Comparison of ENCODE assay signal across 8 cellular contexts in genomic region chr5:72517961-72518690, GRCh38. TPM values are rescaled to one million over a fixed set of nuclear protein-coding genes. Genes with fewer than 3 reads are reported as not detected.
DNase-seq lines count a peak whose midpoint lies in the region; ATAC-seq and TF ChIP-seq lines count a peak whose summit lies in the region.
"Had no signal": no experiment of that assay in that cellular context is flagged by ENCODE, and none has a peak within 500 bp of the region (broad histone marks: within the 10 kb centered on the region; RNA-seq: fewer than 3 reads in every experiment).

No MANE protein-coding gene starts in this region.

- H3K36me3 ChIP-seq in esophagus (ENCODE audit: control insufficient read depth in 2 of 2, insufficient read depth in 2 of 2, low read length in 1 of 2) (no peaks in the 10 kb centered on the region), A673 (ENCODE audit: insufficient read depth, low read length, poor library complexity, severe bottlenecking) (no peaks in the 10 kb centered on the region), breast epithelium (no peaks in the 10 kb centered on the region)

- peak overlapping the region in 5 of 8 donors; percentile 40 to 76 (median 64) for H3K4me3 Mint-ChIP-seq in naive B cell
- no peak overlapping the region for H3K4me3 Mint-ChIP-seq in effector memory CD8-positive, alpha-beta T cell

- H3K4me3 ChIP-seq in esophagus (ENCODE audit: low read depth in 1 of 2, low read length in 2 of 2) = no peak overlapping the region
- no peak overlapping the region for H3K4me3 ChIP-seq in A673 (ENCODE audit: low read depth, low read length, poor library complexity, severe bottlenecking)
- no peak overlapping the region for H3K4me3 ChIP-seq in breast epithelium

- H3K27me3 ChIP-seq in esophagus (ENCODE audit: control insufficient read depth in 1 of 2, insufficient read depth in 2 of 2, low read length in 2 of 2) (no peaks in the 10 kb centered on the region), A673 (replicated peaks; ENCODE audit: insufficient read depth, low read depth, low read length, poor library complexity) (no peaks in the 10 kb centered on the region), breast epithelium (no peaks in the 10 kb centered on the region)

- POLR2A ChIA-PET in A673 (lab: Charles Lee; ENCODE audit: low non-redundant PET) = no interaction called here

- TF ChIP-seq CTCF in A673 (conservative IDR thresholded peaks at IDR 0.05; ENCODE audit: low read depth, low read length) (no peak), breast epithelium (IDR thresholded peaks at IDR 0.05) (no peak)

- H3K27ac ChIP-seq in esophagus (ENCODE audit: low read depth in 2 of 2, low read length in 1 of 2) (peak overlapping the region; percentile 35 to 76), A673 (ENCODE audit: low read depth, low read length, poor library complexity, severe bottlenecking) (no peak overlapping the region), breast epithelium (peak overlapping the region in 1 of 2 donors; percentile 16)

- H3K9me3 ChIP-seq in esophagus (ENCODE audit: control insufficient read depth in 2 of 2, insufficient read depth in 1 of 2, low read depth in 1 of 2, low read length in 1 of 2) (no peaks in the 10 kb centered on the region), A673 (ENCODE audit: low read depth, low read length, poor library complexity, severe bottlenecking) (no peaks in the 10 kb centered on the region), breast epithelium (no peaks in the 10 kb centered on the region)

- no peak for TF ChIP-seq POLR2A in breast epithelium (IDR thresholded peaks at IDR 0.05)

- peak; percentile 89 for DNase-seq in NOMO-1 treated with DMSO at 0.1 percent for 48 hours (lab: John Stamatoyannopoulos, UW; ENCODE audit: unreplicated experiment)
- peak; percentile 26 for DNase-seq in naive B cell
- DNase-seq in A673 (ENCODE audit: low spot score) = no peak
- DNase-seq in breast epithelium (ENCODE audit: low spot score in 2 of 2) = no peak
- DNase-seq in effector memory CD8-positive, alpha-beta T cell = no peak
- no peak for DNase-seq in NCI-H2107 treated with DMSO at 0.1 percent for 48 hours (lab: John Stamatoyannopoulos, UW; ENCODE audit: unreplicated experiment)
- DNase-seq: NCI-H510A treated with DMSO at 0.1 percent for 48 hours had no signal

- BruUV-seq in A673 (replicated peaks; lab: Mats Ljungman, UMichigan) = no TSS peak

- H3K4me1 Mint-ChIP-seq in naive B cell = peaks cover 9 to 11% (median 10%) of the 10 kb centered on the region in 3 donors
- peaks cover 0 to 2% of the 10 kb centered on the region in 2 donors for H3K4me1 Mint-ChIP-seq in effector memory CD8-positive, alpha-beta T cell (ENCODE audit: low read depth in 2 of 2)

- ATAC-seq in naive B cell (ENCODE audit: low read depth in 2 of 2) = peak; percentile 75 to 89
- no peak for ATAC-seq in effector memory CD8-positive, alpha-beta T cell (replicated peaks)

- peaks cover 3 to 19% (median 9%) of the 10 kb centered on the region in 7 donors for H3K9me3 Mint-ChIP-seq in naive B cell
- peaks cover 2 to 8% of the 10 kb centered on the region in 2 donors for H3K9me3 Mint-ChIP-seq in effector memory CD8-positive, alpha-beta T cell

- CTCF ChIA-PET in A673 (lab: Charles Lee) = no interaction called here

- intact Hi-C loops in A673 (cut with micrococcal nuclease; ENCODE audit: unreplicated experiment) (no loop called here), breast epithelium (cut with DNase I; ENCODE audit: low total_unique reads) (no loop called here)

- peak overlapping the region in 4 of 6 donors; percentile 3 to 93 (median 78) for H3K27ac Mint-ChIP-seq in naive B cell
- H3K27ac Mint-ChIP-seq in effector memory CD8-positive, alpha-beta T cell = no peak overlapping the region

- H3K4me1 ChIP-seq in esophagus (ENCODE audit: control insufficient read depth in 2 of 2, insufficient read depth in 2 of 2, low read length in 1 of 2) (peaks cover 0 to 3% of the 10 kb centered on the region in 2 donors), A673 (ENCODE audit: insufficient read depth, low read length, poor library complexity, severe bottlenecking) (no peaks in the 10 kb centered on the region), breast epithelium (no peaks in the 10 kb centered on the region)

- H3K36me3 Mint-ChIP-seq in naive B cell = peaks cover 4 to 17% of the 10 kb centered on the region in 2 donors
- H3K36me3 Mint-ChIP-seq in effector memory CD8-positive, alpha-beta T cell (ENCODE audit: insufficient read depth) = no peaks in the 10 kb centered on the region

- H3K27me3 Mint-ChIP-seq in naive B cell = peaks cover 0 to 5% (median 1%) of the 10 kb centered on the region in 3 donors
- peaks cover 17 to 46% of the 10 kb centered on the region in 2 donors for H3K27me3 Mint-ChIP-seq in effector memory CD8-positive, alpha-beta T cell

- 21 to 37% methylated on average over 13 of the region's 13 CpGs for WGBS in esophagus, 2 donors

RNA-seq across cellular contexts. Expression of gene ZNF366, which starts 10.9 kb away (rescaled TPM):
- polyA plus RNA-seq in esophagus = under 1 TPM; 0.21 to 0.26 TPM
- not detected for polyA plus RNA-seq in naive B cell (ENCODE audit: low read depth in 6 of 6)
- not detected in 2 replicates for total RNA-seq in A673 (2021)
- 1 to 10 TPM; 1.9 to 5.2 (median 2.6) TPM for total RNA-seq in breast epithelium

Comparison
In these comparisons a context has a peak if more than half of its experiments do, and no peak if none do; other contexts are left out.
1. DNase-seq: peak in NOMO-1 treated with DMSO at 0.1 percent for 48 hours (single experiment) and naive B cell (single experiment); none in A673 (single experiment), breast epithelium (0 of 2), effector memory CD8-positive, alpha-beta T cell (0 of 3) and NCI-H2107 treated with DMSO at 0.1 percent for 48 hours (single experiment).
2. H3K27ac Mint-ChIP-seq: peak in naive B cell (4 of 6); none in effector memory CD8-positive, alpha-beta T cell (0 of 2).
3. H3K4me3 Mint-ChIP-seq: peak in naive B cell (5 of 8); none in effector memory CD8-positive, alpha-beta T cell (0 of 2).